In genomic region chr1:92538413-92539061, GRCh38 we compare ENCODE assay signal across 8 cellular contexts. TPM values are rescaled to one million over a fixed set of nuclear protein-coding genes. Genes with fewer than 3 reads are reported as not detected.
DNase-seq lines count a peak whose midpoint lies in the region; ATAC-seq, FAIRE-seq and TF ChIP-seq lines count a peak whose summit lies in the region.

No MANE protein-coding gene starts in this region.

- POLR2A ChIA-PET in activated naive CD8-positive, alpha-beta T cell treated with anti-CD3 and anti-CD28 coated beads, Interleukin-2, amount 10 ng/mL, durations not matched to agents 7 days and 5 days (lab: Charles Lee): interaction anchor here (0.5 to 5.5 kb wide), 12 partner anchors 13 to 223 kb away, joined by 3 to 209 read pairs (median 5); partner anchors contain the start of gene GFI1

- no peak overlapping the region for H3K27ac ChIP-seq in pancreas

- H3K4me3 Mint-ChIP-seq in activated naive CD8-positive, alpha-beta T cell treated with anti-CD3 and anti-CD28 coated beads, Interleukin-2, amount 10 ng/mL, durations not matched to agents 7 days and 5 days: peak overlapping the region; percentile 62

- peaks cover 27% of the 10 kb centered on the region for H3K36me3 Mint-ChIP-seq in activated naive CD8-positive, alpha-beta T cell treated with anti-CD3 and anti-CD28 coated beads, Interleukin-2, amount 10 ng/mL, durations not matched to agents 7 days and 5 days

- intact Hi-C loops in pancreas (cut with DNase I): no loop called here

- DNase-seq in EL (peak; percentile 29), pancreas (no peak), DMS 273 (lab: John Stamatoyannopoulos, UW; ENCODE audit: unreplicated experiment) (no peak), NCI-H2227 treated with DMSO at 0.1 percent for 48 hours (lab: John Stamatoyannopoulos, UW) (no peak), NCI-H1048 (lab: John Stamatoyannopoulos, UW) (no peak)
- no peak for DNase-seq in activated naive CD8-positive, alpha-beta T cell treated with anti-CD3 and anti-CD28 coated beads, Interleukin-2, amount 10 ng/mL, durations not matched to agents 7 days and 5 days

- no peaks in the 10 kb centered on the region for H3K36me3 ChIP-seq in pancreas

- TF ChIP-seq CTCF in pancreas (IDR thresholded peaks at IDR 0.05): no peak

- no peaks in the 10 kb centered on the region for H3K27me3 ChIP-seq in pancreas

- H3K9me3 ChIP-seq in pancreas: no peaks in the 10 kb centered on the region

- peak overlapping the region; percentile 96 for H3K27ac Mint-ChIP-seq in activated naive CD8-positive, alpha-beta T cell treated with anti-CD3 and anti-CD28 coated beads, Interleukin-2, amount 10 ng/mL, durations not matched to agents 7 days and 5 days

- 84 to 91% methylated on average over 2 of the region's 2 CpGs for WGBS in pancreas, 2 donors

- no peak for FAIRE-seq in pancreas (lab: Jason Lieb, UNC)

- H3K27me3 Mint-ChIP-seq in activated naive CD8-positive, alpha-beta T cell treated with anti-CD3 and anti-CD28 coated beads, Interleukin-2, amount 10 ng/mL, durations not matched to agents 7 days and 5 days: no peaks in the 10 kb centered on the region

- ATAC-seq in GM19463 (IDR thresholded peaks at IDR 0.05; ENCODE audit: unreplicated experiment) (peak; percentile 54), HG03354 (IDR thresholded peaks at IDR 0.05; ENCODE audit: poor library complexity, severe bottlenecking, unreplicated experiment) (peak; percentile 64), pancreas (no peak)
- ATAC-seq in activated naive CD8-positive, alpha-beta T cell treated with anti-CD3 and anti-CD28 coated beads, Interleukin-2, amount 10 ng/mL, durations not matched to agents 7 days and 5 days (ENCODE audit: low read depth): peak; percentile 54

- H3K4me3 ChIP-seq in pancreas: no peak overlapping the region

- peaks cover 38% of the 10 kb centered on the region for H3K4me1 Mint-ChIP-seq in activated naive CD8-positive, alpha-beta T cell treated with anti-CD3 and anti-CD28 coated beads, Interleukin-2, amount 10 ng/mL, durations not matched to agents 7 days and 5 days

- H3K9me3 Mint-ChIP-seq in activated naive CD8-positive, alpha-beta T cell treated with anti-CD3 and anti-CD28 coated beads, Interleukin-2, amount 10 ng/mL, durations not matched to agents 7 days and 5 days: peaks cover 3% of the 10 kb centered on the region

- peaks cover 9 to 21% (median 17%) of the 10 kb centered on the region in 3 donors for H3K4me1 ChIP-seq in pancreas

RNA-seq across cellular contexts. Expression of gene GFI1, which starts 51.8 kb away (rescaled TPM):
- 10 to 100 TPM; 52.2 to 56.4 TPM for total RNA-seq in activated naive CD8-positive, alpha-beta T cell treated with anti-CD3 and anti-CD28 coated beads, Interleukin-2, amount 10 ng/mL, durations not matched to agents 7 days and 5 days
- 1 to 10 TPM; 5.2 to 7.4 (median 6.6) TPM for total RNA-seq in pancreas
- polyA plus RNA-seq in pancreas: 1 to 10 TPM; 5.4 TPM

Comparison
In these comparisons a context has a peak if more than half of its experiments do, and no peak if none do; other contexts are left out.
1. ATAC-seq: peak in GM19463 (single experiment), HG03354 (single experiment) and activated naive CD8-positive, alpha-beta T cell treated with anti-CD3 and anti-CD28 coated beads, Interleukin-2, amount 10 ng/mL, durations not matched to agents 7 days and 5 days (single experiment); none in pancreas (0 of 4).
2. RNA of gene GFI1, which starts 51.8 kb away (total RNA-seq): 52.2 to 56.4 TPM in activated naive CD8-positive, alpha-beta T cell treated with anti-CD3 and anti-CD28 coated beads, Interleukin-2, amount 10 ng/mL, durations not matched to agents 7 days and 5 days; 5.2 to 7.4 TPM in pancreas; every median in the first group is over 4 times any median in the second.